31 cellular contexts compared by ENCODE assay signal in genomic region chr16:3782566-3782965, GRCh38.
"Had no signal": no experiment of that assay in that cellular context is flagged by ENCODE, and none has a peak within 500 bp of the region (broad histone marks: within the 10 kb centered on the region; RNA-seq: fewer than 3 reads in every experiment).

No MANE protein-coding gene starts in this region.

- H3K27ac Mint-ChIP-seq: activated CD4-positive, alpha-beta T cell treated with anti-CD3 and anti-CD28 coated beads, Interleukin-2, amount 10 ng/mL, durations not matched to agents 24 days and 14 days; activated CD8-positive, alpha-beta T cell treated with anti-CD3 and anti-CD28 coated beads for 36 hours; activated naive CD4-positive, alpha-beta T cell treated with anti-CD3 and anti-CD28 coated beads for 36 hours; activated naive CD4-positive, alpha-beta T cell treated with anti-CD3 and anti-CD28 coated beads, Interleukin-2, amount 50 U/mL, for 72 hours; activated T-helper 1 cell treated with anti-CD3 and anti-CD28 coated beads, Interleukin-12 subunit alpha, Interleukin-12 subunit beta, Interleukin-2, Interleukin-4 antibody, amounts not matched to agents 30 ng/mL and 10 ng/mL and 1 ng/mL, durations not matched to agents 14 hours and 24 hours and 36 hours had no signal

- H3K9me3 Mint-ChIP-seq: activated CD4-positive, alpha-beta T cell treated with anti-CD3 and anti-CD28 coated beads, Interleukin-2, amount 10 ng/mL, durations not matched to agents 24 days and 14 days; activated CD8-positive, alpha-beta T cell treated with anti-CD3 and anti-CD28 coated beads for 36 hours; activated naive CD4-positive, alpha-beta T cell treated with anti-CD3 and anti-CD28 coated beads for 36 hours; activated naive CD4-positive, alpha-beta T cell treated with anti-CD3 and anti-CD28 coated beads, Interleukin-2, amount 50 U/mL, for 72 hours; activated T-cell treated with anti-CD3 and anti-CD28 coated beads, Interleukin-2, amount 50 U/mL, for 4 hours; activated T-helper 1 cell treated with anti-CD3 and anti-CD28 coated beads, Interleukin-12 subunit alpha, Interleukin-12 subunit beta, Interleukin-2, Interleukin-4 antibody, amounts not matched to agents 30 ng/mL and 10 ng/mL and 1 ng/mL, durations not matched to agents 14 hours and 24 hours and 36 hours; T-cell had no signal

- H3K27me3 Mint-ChIP-seq: activated CD4-positive, alpha-beta T cell treated with anti-CD3 and anti-CD28 coated beads, Interleukin-2, amount 10 ng/mL, durations not matched to agents 24 days and 14 days; activated CD8-positive, alpha-beta T cell treated with anti-CD3 and anti-CD28 coated beads for 36 hours; T-cell had no signal

- DNase-seq: activated CD4-positive, alpha-beta T cell treated with anti-CD3 and anti-CD28 coated beads, Interleukin-2, amount 10 ng/mL, durations not matched to agents 24 days and 14 days; activated CD4-positive, alpha-beta T cell treated with anti-CD3 and anti-CD28 coated beads, Interleukin-2, amount 50 U/mL, for 4 hours; activated CD8-positive, alpha-beta T cell treated with anti-CD3 and anti-CD28 coated beads for 36 hours; activated gamma-delta T cell treated with Interleukin-2 at 50 U/mL for 16 hours; activated naive CD4-positive, alpha-beta T cell treated with anti-CD3 and anti-CD28 coated beads for 36 hours; activated T-cell treated with anti-CD3 and anti-CD28 coated beads, Interleukin-2, amount 50 U/mL, for 4 hours; amniotic stem cell; aorta; brain microvascular endothelial cell; central memory CD4-positive, alpha-beta T cell; Karpas-422; KBM-7; NCI-H1105; NCI-H1417 treated with DMSO at 0.1 percent for 48 hours; NCI-H187 treated with DMSO at 0.1 percent for 48 hours; NCI-H2081; NCI-H2171 treated with DMSO at 0.1 percent for 48 hours; NCI-H2227 treated with DMSO at 0.1 percent for 48 hours; NCI-H446; NCI-H510A treated with DMSO at 0.1 percent for 48 hours; NCI-H526 treated with DMSO at 0.1 percent for 48 hours; NCI-H774; SHP77 treated with DMSO at 0.1 percent for 48 hours; T-cell; T-helper 2 cell; T-helper 9 cell; WERI-Rb-1 had no signal

- H3K27ac ChIP-seq: brain microvascular endothelial cell, WERI-Rb-1 had no signal

- H3K27me3 ChIP-seq: brain microvascular endothelial cell had no signal

- H3K4me3 Mint-ChIP-seq: activated CD4-positive, alpha-beta T cell treated with anti-CD3 and anti-CD28 coated beads, Interleukin-2, amount 10 ng/mL, durations not matched to agents 24 days and 14 days; activated CD8-positive, alpha-beta T cell treated with anti-CD3 and anti-CD28 coated beads for 36 hours; activated naive CD4-positive, alpha-beta T cell treated with anti-CD3 and anti-CD28 coated beads for 36 hours; activated T-cell treated with anti-CD3 and anti-CD28 coated beads, Interleukin-2, amount 50 U/mL, for 4 hours; activated T-helper 1 cell treated with anti-CD3 and anti-CD28 coated beads, Interleukin-12 subunit alpha, Interleukin-12 subunit beta, Interleukin-2, Interleukin-4 antibody, amounts not matched to agents 30 ng/mL and 10 ng/mL and 1 ng/mL, durations not matched to agents 14 hours and 24 hours and 36 hours; T-cell had no signal

- ATAC-seq: activated CD8-positive, alpha-beta T cell treated with anti-CD3 and anti-CD28 coated beads for 36 hours; activated naive CD4-positive, alpha-beta T cell treated with anti-CD3 and anti-CD28 coated beads, Interleukin-2, amount 50 U/mL, for 72 hours; activated T-cell treated with anti-CD3 and anti-CD28 coated beads, Interleukin-2, amount 50 U/mL, for 4 hours; Panc1; SK-N-SH treated with all-trans-retinoic acid at 6 μM for 48 hours; T-cell had no signal

- H3K36me3 Mint-ChIP-seq: activated naive CD4-positive, alpha-beta T cell treated with anti-CD3 and anti-CD28 coated beads, Interleukin-2, amount 50 U/mL, for 72 hours had no signal
